ENCODE assay signal across 8 cellular contexts in the genomic region with DNA sequence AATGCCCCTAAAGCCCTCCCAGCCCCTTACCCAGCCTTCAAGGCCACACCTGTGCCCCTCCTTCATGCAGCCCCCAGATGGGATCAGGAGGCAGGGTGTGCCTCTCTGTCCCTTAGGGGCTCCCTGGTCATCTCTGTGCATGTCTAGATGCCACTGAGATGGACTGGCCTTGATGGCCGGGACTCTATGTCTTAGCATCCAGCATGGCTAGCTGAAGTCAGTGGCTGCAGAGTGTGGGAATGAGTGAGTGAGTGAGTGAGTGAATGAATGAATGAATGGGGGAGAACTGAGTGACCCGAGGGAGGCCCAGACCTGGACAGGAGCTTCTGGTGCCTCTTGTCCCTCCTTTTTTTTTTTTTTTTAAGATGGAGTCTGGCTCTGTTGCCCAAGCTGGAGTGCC. TPM values are rescaled to one million over a fixed set of nuclear protein-coding genes. Genes with fewer than 3 reads are reported as not detected.
"Had no signal": no experiment of that assay in that cellular context is flagged by ENCODE, and none has a peak within 500 bp of the region (broad histone marks: within the 10 kb centered on the region; RNA-seq: fewer than 3 reads in every experiment).

No MANE protein-coding gene starts in this region.

RNA-seq across cellular contexts. Expression of gene UPK3BL2, which starts 11.4 kb away (rescaled TPM):
- total RNA-seq: RPMI7951 had no signal

RNA-seq across cellular contexts. Expression of gene SPDYE2, which starts 18.9 kb away (rescaled TPM):
- total RNA-seq: activated CD8-positive, alpha-beta T cell treated with anti-CD3 and anti-CD28 coated beads for 36 hours; ascending aorta; cardiac muscle cell; M059J; RPMI7951; SK-MEL-5; T-helper 1 cell treated with Interleukin-12 subunit alpha and Interleukin-12 subunit beta and Interleukin-4 antibody, amounts not matched to agents 30 ng/mL and 1 ng/mL, for 36 hours; T-helper 2 cell treated with Interferon-gamma antibody and Interleukin-4, amounts not matched to agents 100 ng/mL and 5 ng/mL, for 36 hours had no signal
